Comparison of ENCODE assay signal across 9 cellular contexts in genomic region chr4:20320232-20320631, GRCh38.
"Had no signal": no experiment of that assay in that cellular context is flagged by ENCODE, and none has a peak within 500 bp of the region (broad histone marks: within the 10 kb centered on the region; RNA-seq: fewer than 3 reads in every experiment).

No MANE protein-coding gene starts in this region.

- ATAC-seq: activated CD4-positive, CD25-positive, alpha-beta regulatory T cell treated with anti-CD3 and anti-CD28 coated beads, Interleukin-2, amount 50 U/mL, for 24 hours; activated naive CD4-positive, alpha-beta T cell treated with anti-CD3 and anti-CD28 coated beads, Interleukin-2, amount 50 U/mL, for 72 hours; T-helper 17 cell had no signal

- H3K4me3 ChIP-seq: coronary artery, ovary had no signal

- H3K9me3 ChIP-seq: ovary had no signal

- DNase-seq: activated effector memory CD4-positive, alpha-beta T cell treated with anti-CD3 and anti-CD28 coated beads, Interleukin-2, amount 50 U/mL, for 16 hours; activated T-cell treated with anti-CD3 and anti-CD28 coated beads, Interleukin-2, amount 50 U/mL, for 24 hours; amygdala; effector CD8-positive, alpha-beta T cell; ovary; T-helper 17 cell had no signal

- H3K36me3 ChIP-seq: ovary had no signal

- H3K27ac ChIP-seq: coronary artery, ovary had no signal

- H3K27me3 ChIP-seq: ovary had no signal
